In the genomic region with DNA sequence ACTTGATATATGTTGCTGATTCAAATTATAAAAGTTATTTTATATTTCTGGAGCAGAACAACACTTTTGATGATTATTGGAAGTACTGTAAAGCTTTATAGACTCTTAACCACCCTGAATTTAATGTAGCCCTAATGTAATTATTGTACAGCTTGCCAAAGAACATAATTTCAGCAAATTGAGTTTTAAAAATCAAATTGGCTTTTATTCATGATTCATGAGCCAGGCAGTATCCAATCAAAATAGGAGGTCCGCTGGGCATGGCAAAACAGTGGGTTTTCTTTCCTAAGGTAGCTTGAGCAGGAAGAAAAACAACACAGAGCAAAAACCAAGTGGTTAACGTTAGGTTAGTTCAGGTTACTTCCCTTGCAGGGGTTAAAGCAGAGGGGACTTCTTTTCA, we compare ENCODE assay signal across 30 cellular contexts.
"Had no signal": no experiment of that assay in that cellular context is flagged by ENCODE, and none has a peak within 500 bp of the region (broad histone marks: within the 10 kb centered on the region; RNA-seq: fewer than 3 reads in every experiment).

No MANE protein-coding gene starts in this region.

- H3K27me3 ChIP-seq: neutrophil, pancreas, sigmoid colon, uterus had no signal

- H3K4me1 Mint-ChIP-seq: central memory CD8-positive, alpha-beta T cell had no signal

- H3K27me3 Mint-ChIP-seq: activated CD8-positive, alpha-beta T cell treated with anti-CD3 and anti-CD28 coated beads for 36 hours; activated naive CD4-positive, alpha-beta T cell treated with anti-CD3 and anti-CD28 coated beads, Interleukin-2, amount 50 U/mL, for 24 hours; activated naive CD8-positive, alpha-beta T cell treated with anti-CD3 and anti-CD28 coated beads, Interleukin-2, amount 50 U/mL, for 24 hours; central memory CD8-positive, alpha-beta T cell; dendritic cell treated with granulocyte-macrophage colony-stimulating factor and Interleukin-4, amounts not matched to agents 40 ng/mL and 50 ng/mL, for 4 days; naive B cell; stimulated activated naive CD8-positive, alpha-beta T cell treated with anti-CD3 and anti-CD28 coated beads, Interleukin-15, Interleukin-2, amounts not matched to agents 100 ng/mL and 50 ng/mL, for 24 hours; type B pancreatic cell had no signal

- H3K27ac ChIP-seq: neutrophil, pancreas, sigmoid colon, uterus had no signal

- H3K27ac Mint-ChIP-seq: activated CD8-positive, alpha-beta T cell treated with anti-CD3 and anti-CD28 coated beads for 36 hours; activated naive CD4-positive, alpha-beta T cell treated with anti-CD3 and anti-CD28 coated beads, Interleukin-2, amount 50 U/mL, for 24 hours; activated naive CD8-positive, alpha-beta T cell treated with anti-CD3 and anti-CD28 coated beads, Interleukin-2, amount 50 U/mL, for 24 hours; activated T-helper 2 cell treated with anti-CD3 and anti-CD28 coated beads, Interferon-gamma antibody, Interleukin-2, Interleukin-4, amounts not matched to agents 10 μg/mL and 5 μg/mL and 100 μg/mL, durations not matched to agents 14 hours and 24 hours and 36 hours; dendritic cell treated with granulocyte-macrophage colony-stimulating factor and Interleukin-4, amounts not matched to agents 40 ng/mL and 50 ng/mL, for 4 days; naive B cell; nephron progenitor cell; stimulated activated effector memory CD8-positive, alpha-beta T cell treated with anti-CD3 and anti-CD28 coated beads, Interleukin-12 subunit alpha, Interleukin-12 subunit beta, amount 100 ng/mL, for 72 hours; stimulated activated naive CD8-positive, alpha-beta T cell treated with anti-CD3 and anti-CD28 coated beads, Interleukin-15, Interleukin-2, amounts not matched to agents 100 ng/mL and 50 ng/mL, for 24 hours; type B pancreatic cell had no signal

- H3K9me3 ChIP-seq: neutrophil, pancreas, prostate gland, sigmoid colon, thoracic aorta, uterus had no signal

- ATAC-seq: activated CD8-positive, alpha-beta T cell treated with anti-CD3 and anti-CD28 coated beads for 36 hours; activated naive CD8-positive, alpha-beta T cell treated with anti-CD3 and anti-CD28 coated beads, Interleukin-2, amount 50 U/mL, for 24 hours; left ventricle myocardium superior; pancreas; stimulated activated effector memory CD8-positive, alpha-beta T cell treated with anti-CD3 and anti-CD28 coated beads, Interleukin-12 subunit alpha, Interleukin-12 subunit beta, amount 100 ng/mL, for 72 hours; WTC11 had no signal

- H3K4me3 ChIP-seq: pancreas, prostate gland, sigmoid colon, thoracic aorta, uterus had no signal

- H3K36me3 Mint-ChIP-seq: WTC11 had no signal

- DNase-seq: activated CD4-positive, alpha-beta T cell treated with anti-CD3 and anti-CD28 coated beads, Interleukin-2, amount 50 U/mL, for 1 hour; activated CD8-positive, alpha-beta T cell treated with anti-CD3 and anti-CD28 coated beads for 36 hours; activated naive CD8-positive, alpha-beta T cell treated with anti-CD3 and anti-CD28 coated beads, Interleukin-2, amount 50 U/mL, for 24 hours; activated T-cell treated with anti-CD3 and anti-CD28 coated beads, Interleukin-2, amount 50 U/mL, for 48 hours; amygdala; glutamatergic neuron; islet precursor cell; left ventricle myocardium superior; naive B cell; nephron progenitor cell; pancreas; sigmoid colon; small intestine; stimulated activated CD4-positive, alpha-beta T cell treated with anti-CD3 and anti-CD28 coated beads, Interleukin-4, amount 100 ng/mL, for 24 hours; T-helper 2 cell; uterus had no signal

- H3K36me3 ChIP-seq: pancreas, prostate gland, uterus had no signal

- H3K9me3 Mint-ChIP-seq: activated CD8-positive, alpha-beta T cell treated with anti-CD3 and anti-CD28 coated beads for 36 hours; activated naive CD4-positive, alpha-beta T cell treated with anti-CD3 and anti-CD28 coated beads, Interleukin-2, amount 50 U/mL, for 24 hours; activated naive CD8-positive, alpha-beta T cell treated with anti-CD3 and anti-CD28 coated beads, Interleukin-2, amount 50 U/mL, for 24 hours; activated T-helper 2 cell treated with anti-CD3 and anti-CD28 coated beads, Interferon-gamma antibody, Interleukin-2, Interleukin-4, amounts not matched to agents 10 μg/mL and 5 μg/mL and 100 μg/mL, durations not matched to agents 14 hours and 24 hours and 36 hours; central memory CD8-positive, alpha-beta T cell; dendritic cell treated with granulocyte-macrophage colony-stimulating factor and Interleukin-4, amounts not matched to agents 40 ng/mL and 50 ng/mL, for 4 days; naive B cell; nephron progenitor cell; stimulated activated effector memory CD8-positive, alpha-beta T cell treated with anti-CD3 and anti-CD28 coated beads, Interleukin-12 subunit alpha, Interleukin-12 subunit beta, amount 100 ng/mL, for 72 hours; stimulated activated naive CD8-positive, alpha-beta T cell treated with anti-CD3 and anti-CD28 coated beads, Interleukin-15, Interleukin-2, amounts not matched to agents 100 ng/mL and 50 ng/mL, for 24 hours; type B pancreatic cell; WTC11 had no signal

- FAIRE-seq: bronchial epithelial cell, endometrium, frontal cortex, pancreas, small intestine had no signal

- H3K4me3 Mint-ChIP-seq: activated CD8-positive, alpha-beta T cell treated with anti-CD3 and anti-CD28 coated beads for 36 hours; activated naive CD4-positive, alpha-beta T cell treated with anti-CD3 and anti-CD28 coated beads, Interleukin-2, amount 50 U/mL, for 24 hours; activated naive CD8-positive, alpha-beta T cell treated with anti-CD3 and anti-CD28 coated beads, Interleukin-2, amount 50 U/mL, for 24 hours; central memory CD8-positive, alpha-beta T cell; dendritic cell treated with granulocyte-macrophage colony-stimulating factor and Interleukin-4, amounts not matched to agents 40 ng/mL and 50 ng/mL, for 4 days; naive B cell; nephron progenitor cell; stimulated activated effector memory CD8-positive, alpha-beta T cell treated with anti-CD3 and anti-CD28 coated beads, Interleukin-12 subunit alpha, Interleukin-12 subunit beta, amount 100 ng/mL, for 72 hours; stimulated activated naive CD8-positive, alpha-beta T cell treated with anti-CD3 and anti-CD28 coated beads, Interleukin-15, Interleukin-2, amounts not matched to agents 100 ng/mL and 50 ng/mL, for 24 hours; type B pancreatic cell; WTC11 had no signal
